ENCODE assay signal across 15 cellular contexts in genomic region chr2:85259865-85260264, GRCh38.
DNase-seq lines count a peak whose midpoint lies in the region; ATAC-seq and TF ChIP-seq lines count a peak whose summit lies in the region.
"Had no signal": no experiment of that assay in that cellular context is flagged by ENCODE, and none has a peak within 500 bp of the region (broad histone marks: within the 10 kb centered on the region; RNA-seq: fewer than 3 reads in every experiment).

No MANE protein-coding gene starts in this region.

- H3K9me3 ChIP-seq in adipocyte (ENCODE audit: control insufficient read depth, low read length) (no peaks in the 10 kb centered on the region), spleen (no peaks in the 10 kb centered on the region)
- H3K9me3 ChIP-seq: lower lobe of right lung, neutrophil had no signal

- H3K27ac Mint-ChIP-seq in GM23338 = peak overlapping the region; percentile 97; the same call in 1 of the 2 replicates
- H3K27ac Mint-ChIP-seq in activated CD8-positive, alpha-beta memory T cell treated with anti-CD3 and anti-CD28 coated beads, Interleukin-2, amount 10 ng/mL, durations not matched to agents 7 days and 5 days = no peak overlapping the region

- H3K36me3 Mint-ChIP-seq in GM23338 (ENCODE audit: low read depth) = peaks cover 32% of the 10 kb centered on the region
- no peaks in the 10 kb centered on the region for H3K36me3 Mint-ChIP-seq in activated CD8-positive, alpha-beta memory T cell treated with anti-CD3 and anti-CD28 coated beads, Interleukin-2, amount 10 ng/mL, durations not matched to agents 7 days and 5 days

- ATAC-seq in GM23338 = no peak
- ATAC-seq in activated CD8-positive, alpha-beta memory T cell treated with anti-CD3 and anti-CD28 coated beads, Interleukin-2, amount 10 ng/mL, durations not matched to agents 7 days and 5 days = no peak
- ATAC-seq: lower lobe of right lung had no signal

- intact Hi-C loops in spleen (cut with DNase I; ENCODE audit: low total_unique reads) = no loop called here

- peaks cover 73% of the 10 kb centered on the region for H3K4me1 ChIP-seq in GM23338 (ENCODE audit: insufficient read depth)
- H3K4me1 ChIP-seq in adipocyte (ENCODE audit: control insufficient read depth, insufficient read depth, low read length) = peaks cover 54% of the 10 kb centered on the region
- peaks cover 10 to 54% (median 27%) of the 10 kb centered on the region in 6 donors for H3K4me1 ChIP-seq in spleen

- H3K36me3 ChIP-seq in GM23338 (ENCODE audit: insufficient read depth) = no peaks in the 10 kb centered on the region
- no peaks in the 10 kb centered on the region for H3K36me3 ChIP-seq in adipocyte (ENCODE audit: control insufficient read depth, insufficient read depth, low read length, severe bottlenecking)
- no peaks in the 10 kb centered on the region for H3K36me3 ChIP-seq in spleen
- H3K36me3 ChIP-seq: lower lobe of right lung, neutrophil had no signal

- H3K4me1 Mint-ChIP-seq in GM23338 = peaks cover 85% of the 10 kb centered on the region
- no peaks in the 10 kb centered on the region for H3K4me1 Mint-ChIP-seq in activated CD8-positive, alpha-beta memory T cell treated with anti-CD3 and anti-CD28 coated beads, Interleukin-2, amount 10 ng/mL, durations not matched to agents 7 days and 5 days

- H3K9me2 ChIP-seq in GM23338 (ENCODE audit: insufficient read depth) = no peaks in the 10 kb centered on the region

- no peak overlapping the region for H2AFZ ChIP-seq in GM23338

- no peaks in the 10 kb centered on the region; the same call in 2 of the 3 replicates for H3K9me3 Mint-ChIP-seq in GM23338
- no peaks in the 10 kb centered on the region for H3K9me3 Mint-ChIP-seq in activated CD8-positive, alpha-beta memory T cell treated with anti-CD3 and anti-CD28 coated beads, Interleukin-2, amount 10 ng/mL, durations not matched to agents 7 days and 5 days (ENCODE audit: low read depth)

- peaks cover 55% of the 10 kb centered on the region for H3K27me3 Mint-ChIP-seq in GM23338 (ENCODE audit: insufficient read depth, low read depth, poor library complexity)
- H3K27me3 Mint-ChIP-seq in activated CD8-positive, alpha-beta memory T cell treated with anti-CD3 and anti-CD28 coated beads, Interleukin-2, amount 10 ng/mL, durations not matched to agents 7 days and 5 days = peaks cover 5% of the 10 kb centered on the region

- H3K27ac ChIP-seq in GM23338 (ENCODE audit: low read depth) = peak overlapping the region; percentile 94; the same call in 1 of the 2 replicates
- no peak overlapping the region for H3K27ac ChIP-seq in spleen
- H3K27ac ChIP-seq: lower lobe of right lung, neutrophil had no signal

- TF ChIP-seq CTCF in GM23338 (conservative IDR thresholded peaks at IDR 0.05; ENCODE audit: low read depth in 2 of 2) = no peak
- TF ChIP-seq CTCF in spleen (IDR thresholded peaks at IDR 0.05 in 8 of 11, conservative IDR thresholded peaks at IDR 0.05 in 3 of 11) = no peak
- TF ChIP-seq CTCF in GM20000 (IDR thresholded peaks at IDR 0.05; ENCODE audit: extremely low read depth, missing control alignments) = no peak

- CTCF ChIA-PET in activated CD8-positive, alpha-beta memory T cell treated with anti-CD3 and anti-CD28 coated beads, Interleukin-2, amount 10 ng/mL, durations not matched to agents 7 days and 5 days (lab: Charles Lee) = no interaction called here

- no peak overlapping the region for H3K4me3 ChIP-seq in GM23338
- H3K4me3 ChIP-seq in adipocyte (ENCODE audit: low read length) = no peak overlapping the region
- no peak overlapping the region for H3K4me3 ChIP-seq in spleen
- H3K4me3 ChIP-seq: lower lobe of right lung had no signal

- peak overlapping the region; percentile 65 for H3K9ac ChIP-seq in adipocyte (ENCODE audit: low read length)

- 76 to 86% (median 85%) methylated on average over 3 of the region's 3 CpGs for WGBS in spleen, 5 donors

- H3K4me2 ChIP-seq in GM23338 = peak overlapping the region; percentile 24; the same call in 1 of the 2 replicates

- DNase-seq in GM23338 (ENCODE audit: low spot score) (no peak), adipocyte (ENCODE audit: low read depth) (no peak), left kidney (ENCODE audit: low read depth, low spot score) (peak; percentile 59), spleen (peak; percentile 40), GM20000 (ENCODE audit: low spot score) (no peak), NCI-H510A treated with DMSO at 0.1 percent for 48 hours (lab: John Stamatoyannopoulos, UW) (no peak), DMS 273 treated with DMSO at 0.1 percent for 48 hours (lab: John Stamatoyannopoulos, UW) (no peak)
- DNase-seq in activated CD8-positive, alpha-beta memory T cell treated with anti-CD3 and anti-CD28 coated beads, Interleukin-2, amount 10 ng/mL, durations not matched to agents 7 days and 5 days = no peak
- DNase-seq: AML-193, DMS153, erythroblast, lower lobe of right lung, MV-4-11, T-helper 1 cell had no signal

- TF ChIP-seq POLR2A in spleen (IDR thresholded peaks at IDR 0.05) = no peak

- H3K27me3 ChIP-seq in GM23338 (ENCODE audit: insufficient read depth) = no peaks in the 10 kb centered on the region
- no peaks in the 10 kb centered on the region for H3K27me3 ChIP-seq in adipocyte (replicated peaks; ENCODE audit: control insufficient read depth, insufficient read depth, low read length)
- H3K27me3 ChIP-seq in spleen (replicated peaks in 1 of 7) = peaks cover 0 to 7% (median 0%) of the 10 kb centered on the region in 7 donors

- no peak overlapping the region; the same call in 2 of the 3 replicates for H3K4me3 Mint-ChIP-seq in GM23338
- no peak overlapping the region for H3K4me3 Mint-ChIP-seq in activated CD8-positive, alpha-beta memory T cell treated with anti-CD3 and anti-CD28 coated beads, Interleukin-2, amount 10 ng/mL, durations not matched to agents 7 days and 5 days

- peaks cover 20% of the 10 kb centered on the region; the same call in 1 of the 2 replicates for H4K20me1 ChIP-seq in GM23338 (replicated peaks; ENCODE audit: insufficient read depth)

- H3F3A ChIP-seq in GM23338 (replicated peaks; ENCODE audit: low read depth) = peaks cover 22% of the 10 kb centered on the region

- peaks cover 76% of the 10 kb centered on the region for H3K79me2 ChIP-seq in GM23338 (replicated peaks; ENCODE audit: insufficient read depth)

TF ChIP-seq in GM23338, 12 proteins besides CTCF, POLR2A, EP300 and RAD21 (continues in another document):
- no peak for TF ChIP-seq ZNF114 (CRISPR knock-in tag; IDR thresholded peaks at IDR 0.05)
- TF ChIP-seq ZNF331 (CRISPR knock-in tag; IDR thresholded peaks at IDR 0.05; ENCODE audit: low read depth) = no peak
- TF ChIP-seq ETS1 (IDR thresholded peaks at IDR 0.05) = no peak
- TF ChIP-seq CREB1 (CRISPR knock-in tag; IDR thresholded peaks at IDR 0.05; ENCODE audit: low read depth) = no peak
- TF ChIP-seq STAT1 (IDR thresholded peaks at IDR 0.05; ENCODE audit: unreplicated experiment) = no peak
- TF ChIP-seq JUNB (IDR thresholded peaks at IDR 0.05; ENCODE audit: unreplicated experiment) = no peak
- TF ChIP-seq EZH2 (IDR thresholded peaks at IDR 0.05; ENCODE audit: low read depth, unreplicated experiment) = no peak
- TF ChIP-seq REST (IDR thresholded peaks at IDR 0.05; ENCODE audit: unreplicated experiment) = no peak
- no peak for TF ChIP-seq NANOG (IDR thresholded peaks at IDR 0.05; ENCODE audit: borderline replicate concordance)
- TF ChIP-seq EZH2phosphoT487 (IDR thresholded peaks at IDR 0.05; ENCODE audit: unreplicated experiment) = no peak
- TF ChIP-seq POLR2AphosphoS5 (IDR thresholded peaks at IDR 0.05; ENCODE audit: low read depth) = no peak

Comparison
In these comparisons a context has a peak if more than half of its experiments do, and no peak if none do; other contexts are left out.
1. DNase-seq: peak in left kidney (single experiment) and spleen (single experiment); none in GM23338 (single experiment), adipocyte (single experiment), GM20000 (single experiment), NCI-H510A treated with DMSO at 0.1 percent for 48 hours (single experiment), DMS 273 treated with DMSO at 0.1 percent for 48 hours (single experiment) and activated CD8-positive, alpha-beta memory T cell treated with anti-CD3 and anti-CD28 coated beads, Interleukin-2, amount 10 ng/mL, durations not matched to agents 7 days and 5 days (single experiment).